8 cellular contexts compared by ENCODE assay signal in genomic region chr4:929970-930625, GRCh38. TPM values are rescaled to one million over a fixed set of nuclear protein-coding genes. Genes with fewer than 3 reads are reported as not detected.
DNase-seq lines count a peak whose midpoint lies in the region; ATAC-seq and TF ChIP-seq lines count a peak whose summit lies in the region.

No MANE protein-coding gene starts in this region.

- H3K4me1 Mint-ChIP-seq in H9 (peaks cover 24% of the 10 kb centered on the region in 2 experiments), memory B cell (peaks cover 38% of the 10 kb centered on the region)
- H3K4me1 Mint-ChIP-seq in activated T-helper 17 cell treated with anti-CD3 and anti-CD28 coated beads, Interleukin-2, amount 50 U/mL, for 72 hours, result peaks cover 29% of the 10 kb centered on the region

- no peak overlapping the region for H2BK12ac ChIP-seq in H9 (ENCODE audit: insufficient read length, low read depth, low read length)

- H3K18ac ChIP-seq in H9 (ENCODE audit: insufficient read length, low read depth, low read length), result no peak overlapping the region

- TF ChIP-seq CTCF in AG04449 (IDR thresholded peaks at IDR 0.05; ENCODE audit: insufficient read depth, low read length, missing control alignments) (no peak), H9 (conservative IDR thresholded peaks at IDR 0.05) (no peak)

- H4K8ac ChIP-seq in H9 (replicated peaks; ENCODE audit: insufficient read length, low read depth, low read length), result no peak overlapping the region

- H3K36me3 Mint-ChIP-seq in H9 (ENCODE audit: insufficient read depth in 1 of 3, low read depth in 3 of 3), result no peaks in the 10 kb centered on the region; a peak in 2 of 7 replicates
- peaks cover 30% of the 10 kb centered on the region for H3K36me3 Mint-ChIP-seq in activated T-helper 17 cell treated with anti-CD3 and anti-CD28 coated beads, Interleukin-2, amount 50 U/mL, for 72 hours (ENCODE audit: low read depth)
- H3K36me3 Mint-ChIP-seq in memory B cell, result peaks cover 2% of the 10 kb centered on the region

- no peak overlapping the region for H3K4ac ChIP-seq in H9 (ENCODE audit: low read depth, low read length)

- H2BK5ac ChIP-seq in H9 (ENCODE audit: insufficient read length, low read length), result no peak overlapping the region

- H3K4me1 ChIP-seq in H9 (ENCODE audit: insufficient read depth, low read length), result peaks cover 4% of the 10 kb centered on the region; the same call in 1 of the 2 replicates

- H2BK15ac ChIP-seq in H9 (ENCODE audit: low read depth, low read length), result no peak overlapping the region

- no CpG with 5 or more reads among the region's 4 CpGs for WGBS in H9 (ENCODE audit: extremely low coverage, insufficient read length, low lambda C conversion rate)

- peaks cover 18% of the 10 kb centered on the region for H3K23me2 ChIP-seq in H9 (ENCODE audit: insufficient read length, low read depth, low read length, poor library complexity, severe bottlenecking)

- H3K27ac ChIP-seq in H9 (ENCODE audit: insufficient read length, low read depth, low read length), result no peak overlapping the region

- no peak overlapping the region for H3K4me2 ChIP-seq in H9 (ENCODE audit: insufficient read depth, insufficient read length, low read length)

- H3K27ac Mint-ChIP-seq in H9 (peak overlapping the region in 1 of 3 experiments; percentile 35; a peak in 1 of 7 replicates), memory B cell (peak overlapping the region; percentile 96)
- peak overlapping the region; percentile 89 for H3K27ac Mint-ChIP-seq in activated T-helper 17 cell treated with anti-CD3 and anti-CD28 coated beads, Interleukin-2, amount 50 U/mL, for 72 hours

- no peak overlapping the region for H3K23ac ChIP-seq in H9 (ENCODE audit: insufficient read length, low read depth, low read length)

- H3K4me3 Mint-ChIP-seq in H9, result peak overlapping the region; percentile 88 to 96
- peak overlapping the region; percentile 94 for H3K4me3 Mint-ChIP-seq in activated T-helper 17 cell treated with anti-CD3 and anti-CD28 coated beads, Interleukin-2, amount 50 U/mL, for 72 hours
- peak overlapping the region; percentile 94 for H3K4me3 Mint-ChIP-seq in memory B cell

- no peak overlapping the region for H2AFZ ChIP-seq in H9 (ENCODE audit: low read length)

- H3K9ac ChIP-seq in H9 (ENCODE audit: extremely low read depth, insufficient read length, low read length), result no peak overlapping the region

- POLR2A ChIA-PET in AG04449 (lab: Yijun Ruan, JAX), result no interaction called here

- no peaks in the 10 kb centered on the region for H3K27me3 ChIP-seq in H9 (ENCODE audit: insufficient read depth, low read length)

- ATAC-seq in activated T-helper 17 cell treated with anti-CD3 and anti-CD28 coated beads, Interleukin-2, amount 50 U/mL, for 72 hours (replicated peaks), result no peak
- ATAC-seq in memory B cell (ENCODE audit: low read depth) (no peak), GM21360 (IDR thresholded peaks at IDR 0.05; ENCODE audit: unreplicated experiment) (no peak), GM18511 (IDR thresholded peaks at IDR 0.05; ENCODE audit: unreplicated experiment) (no peak)

- CTCF ChIA-PET in AG04449 (lab: Yijun Ruan, JAX), result interaction anchor here (0.9 to 1.3 kb wide), 2 partner anchors 9 to 12 kb away, joined by 4 to 8 read pairs; no protein-coding TSS in a partner anchor

- H3K79me2 ChIP-seq in H9 (ENCODE audit: insufficient read depth, low read length), result peaks cover 23% of the 10 kb centered on the region; the same call in 1 of the 2 replicates

- peaks cover 21% of the 10 kb centered on the region for H3K79me1 ChIP-seq in H9 (ENCODE audit: insufficient read depth, low read depth, low read length, poor library complexity, severe bottlenecking)

- H3K56ac ChIP-seq in H9 (ENCODE audit: insufficient read length, low read depth, low read length), result no peak overlapping the region

- H4K20me1 ChIP-seq in H9 (ENCODE audit: control insufficient read depth, insufficient read depth, insufficient read length), result peaks cover 2% of the 10 kb centered on the region

- DNase-seq in AG04449 (ENCODE audit: low read depth, low spot score), result no peak
- no peak for DNase-seq in H9
- DNase-seq in memory B cell (ENCODE audit: low spot score in 2 of 2), result no peak
- DNase-seq in activated gamma-delta T cell treated with Interleukin-2 at 50 U/mL for 16 hours, result no peak
- DNase-seq in NCI-H146 treated with DMSO at 0.1 percent for 48 hours (lab: John Stamatoyannopoulos, UW; ENCODE audit: unreplicated experiment), result no peak

- H4K91ac ChIP-seq in H9 (ENCODE audit: insufficient read length, low read depth, low read length), result no peak overlapping the region

- H2AK5ac ChIP-seq in H9 (ENCODE audit: insufficient read length, low read length), result no peak overlapping the region

- H2BK20ac ChIP-seq in H9 (ENCODE audit: low read depth, low read length, poor library complexity, severe bottlenecking), result no peak overlapping the region

- H3K27me3 Mint-ChIP-seq in H9 (ENCODE audit: low read depth) (no peaks in the 10 kb centered on the region), memory B cell (no peaks in the 10 kb centered on the region)
- H3K27me3 Mint-ChIP-seq in activated T-helper 17 cell treated with anti-CD3 and anti-CD28 coated beads, Interleukin-2, amount 50 U/mL, for 72 hours, result no peaks in the 10 kb centered on the region

- H2BK120ac ChIP-seq in H9 (ENCODE audit: low read depth, low read length, poor library complexity, severe bottlenecking), result no peak overlapping the region

- H3K4me3 ChIP-seq in AG04449 (ENCODE audit: low read depth, low read length), result peak overlapping the region; percentile 21

- no peaks in the 10 kb centered on the region for H3K9me3 Mint-ChIP-seq in H9
- H3K9me3 Mint-ChIP-seq in activated T-helper 17 cell treated with anti-CD3 and anti-CD28 coated beads, Interleukin-2, amount 50 U/mL, for 72 hours, result no peaks in the 10 kb centered on the region
- no peaks in the 10 kb centered on the region for H3K9me3 Mint-ChIP-seq in memory B cell

- no peak overlapping the region for H4K5ac ChIP-seq in H9 (ENCODE audit: insufficient read length, low read depth, low read length)

- H3T11ph ChIP-seq in H9 (ENCODE audit: low read length), result no peak overlapping the region

- H3K14ac ChIP-seq in H9 (ENCODE audit: insufficient read depth, low read length), result no peak overlapping the region

- H3K9me3 ChIP-seq in H9 (ENCODE audit: control insufficient read depth, low read depth, low read length), result no peaks in the 10 kb centered on the region

RNA-seq across cellular contexts. Expression of gene GAK, which starts 2.0 kb away (rescaled TPM):
- total RNA-seq in H9 (2021), result 80.7 and 82.5 TPM in 2 replicates
- total RNA-seq in activated T-helper 17 cell treated with anti-CD3 and anti-CD28 coated beads, Interleukin-2, amount 50 U/mL, for 72 hours, result 100 to 1,000 TPM; 108 to 129 TPM

RNA-seq across cellular contexts. Expression of gene TMEM175, which starts 2.2 kb away (rescaled TPM):
- 6.4 and 6.8 TPM in 2 replicates for total RNA-seq in H9 (2021)
- 1 to 10 TPM; 6.5 to 10.0 TPM for total RNA-seq in activated T-helper 17 cell treated with anti-CD3 and anti-CD28 coated beads, Interleukin-2, amount 50 U/mL, for 72 hours

RNA-seq across cellular contexts. Expression of gene DGKQ, which starts 43.3 kb away (rescaled TPM):
- total RNA-seq in H9 (2021), result 11.4 and 12.4 TPM in 2 replicates
- 1 to 10 TPM; 4.8 to 9.0 TPM for total RNA-seq in activated T-helper 17 cell treated with anti-CD3 and anti-CD28 coated beads, Interleukin-2, amount 50 U/mL, for 72 hours

RNA-seq across cellular contexts. Expression of gene IDUA, which starts 56.7 kb away (rescaled TPM):
- total RNA-seq in H9 (2021), result 9.4 and 14.5 TPM in 2 replicates
- total RNA-seq in activated T-helper 17 cell treated with anti-CD3 and anti-CD28 coated beads, Interleukin-2, amount 50 U/mL, for 72 hours, result 10 to 100 TPM; 14.9 to 16.4 TPM
